In genomic region chr7:127976056-127976455, GRCh38 we compare ENCODE assay signal across 13 cellular contexts. TPM values are rescaled to one million over a fixed set of nuclear protein-coding genes. Genes with fewer than 3 reads are reported as not detected.
A peak's percentile ranks its signal among the peaks of the same experiment; 100 is the strongest.
DNase-seq lines count a peak whose midpoint lies in the region; ATAC-seq lines count a peak whose summit lies in the region.
"Had no signal": no experiment of that assay in that cellular context is flagged by ENCODE, and none has a peak within 500 bp of the region (broad histone marks: within the 10 kb centered on the region; RNA-seq: fewer than 3 reads in every experiment).

No MANE protein-coding gene starts in this region.

- peaks cover 13 to 45% (median 23%) of the 10 kb centered on the region in 11 donors for H3K9me3 Mint-ChIP-seq in naive thymus-derived CD4-positive, alpha-beta T cell

- H3K4me3 ChIP-seq in naive thymus-derived CD4-positive, alpha-beta T cell (ENCODE audit: low read length), result no peak overlapping the region

- H3K36me3 ChIP-seq in naive thymus-derived CD4-positive, alpha-beta T cell (ENCODE audit: control insufficient read depth in 2 of 3, insufficient read depth in 3 of 3, low read length in 3 of 3), result peaks cover 0 to 9% (median 0%) of the 10 kb centered on the region in 3 experiments

- no peak overlapping the region for H3K27ac ChIP-seq in naive thymus-derived CD4-positive, alpha-beta T cell (ENCODE audit: low read depth, low read length)

- H3K4me3 Mint-ChIP-seq in naive thymus-derived CD4-positive, alpha-beta T cell, result no peak overlapping the region
- H3K4me3 Mint-ChIP-seq: CD4-positive, alpha-beta T cell had no signal

- intact Hi-C loops in naive thymus-derived CD4-positive, alpha-beta T cell (cut with micrococcal nuclease), result no loop called here

- H3K27ac Mint-ChIP-seq in naive thymus-derived CD4-positive, alpha-beta T cell, result no peak overlapping the region
- H3K27ac Mint-ChIP-seq: activated T-helper 2 cell treated with anti-CD3 and anti-CD28 coated beads, Interferon-gamma antibody, Interleukin-2, Interleukin-4, amounts not matched to agents 10 μg/mL and 5 μg/mL and 100 μg/mL, durations not matched to agents 14 hours and 24 hours and 36 hours; CD4-positive, alpha-beta T cell had no signal

- peaks cover 0 to 19% (median 14%) of the 10 kb centered on the region in 7 donors for H3K4me1 Mint-ChIP-seq in naive thymus-derived CD4-positive, alpha-beta T cell

- no peak for ATAC-seq in GM19351 (IDR thresholded peaks at IDR 0.05; ENCODE audit: unreplicated experiment)
- ATAC-seq in GM19324 (IDR thresholded peaks at IDR 0.05; ENCODE audit: low FRiP score, unreplicated experiment), result no peak
- no peak for ATAC-seq in naive thymus-derived CD4-positive, alpha-beta T cell
- ATAC-seq in GM21717 (IDR thresholded peaks at IDR 0.05; ENCODE audit: unreplicated experiment), result no peak
- ATAC-seq: SK-N-SH treated with all-trans-retinoic acid at 6 μM for 48 hours had no signal

- H3K4me1 ChIP-seq in naive thymus-derived CD4-positive, alpha-beta T cell (ENCODE audit: control insufficient read depth in 2 of 2, insufficient read depth in 2 of 2, low read length in 2 of 2), result no peaks in the 10 kb centered on the region

- H3K27me3 ChIP-seq in naive thymus-derived CD4-positive, alpha-beta T cell (ENCODE audit: control insufficient read depth in 2 of 2, insufficient read depth in 2 of 2, low read length in 2 of 2), result no peaks in the 10 kb centered on the region

- no peaks in the 10 kb centered on the region for H3K27me3 Mint-ChIP-seq in naive thymus-derived CD4-positive, alpha-beta T cell
- H3K27me3 Mint-ChIP-seq: CD4-positive, alpha-beta T cell had no signal

- DNase-seq in G401 (ENCODE audit: low spot score) (peak; percentile 70), NCI-H2171 treated with DMSO at 0.1 percent for 48 hours (lab: John Stamatoyannopoulos, UW) (peak; percentile 60), dermis blood vessel endothelial cell (peak; percentile 14), myocyte (ENCODE audit: low read depth) (peak; percentile 37)
- DNase-seq in naive thymus-derived CD4-positive, alpha-beta T cell, result no peak
- DNase-seq: CD4-positive, alpha-beta T cell; kidney; NCI-H774 had no signal

- POLR2A ChIA-PET in naive thymus-derived CD4-positive, alpha-beta T cell (lab: Charles Lee), result no interaction called here

- H3K36me3 Mint-ChIP-seq in naive thymus-derived CD4-positive, alpha-beta T cell, result peaks cover 33 to 72% (median 68%) of the 10 kb centered on the region in 5 donors

- CTCF ChIA-PET in naive thymus-derived CD4-positive, alpha-beta T cell (lab: Charles Lee), result no interaction called here

- peaks cover 0 to 21% (median 4%) of the 10 kb centered on the region in 3 experiments for H3K9me3 ChIP-seq in naive thymus-derived CD4-positive, alpha-beta T cell (ENCODE audit: control insufficient read depth in 2 of 3, low read length in 3 of 3)

- in situ Hi-C loops in G401 (cut with HindIII; ENCODE audit: low sequenced_read_pairs), result no loop called here

RNA-seq across cellular contexts. Expression of gene LRRC4, which starts 55.2 kb away (rescaled TPM):
- 0.10 and 0.12 TPM in 2 replicates for total RNA-seq in G401 (2014; rRNA removed; shearing (Covaris generic))
- total RNA-seq in dermis blood vessel endothelial cell (1.0 and 1.2 TPM in 2 replicates), myocyte (1.3 and 1.7 TPM in 2 replicates)
- 1.9 TPM for polyA plus RNA-seq in myocyte (2012)
- total RNA-seq in naive thymus-derived CD4-positive, alpha-beta T cell, result 1 to 10 TPM in 1 of 5 experiments, under 1 TPM in 3, not detected in 1; 0.57 to 5.7 (median 0.88) TPM
- polyA plus RNA-seq in naive thymus-derived CD4-positive, alpha-beta T cell, result under 1 TPM in 1 of 2 donors, not detected in 1; 0.14 TPM

Comparison
In these comparisons a context has a peak if more than half of its experiments do, and no peak if none do; other contexts are left out.
1. DNase-seq: peak in G401 (single experiment), NCI-H2171 treated with DMSO at 0.1 percent for 48 hours (single experiment), dermis blood vessel endothelial cell (single experiment) and myocyte (single experiment); none in naive thymus-derived CD4-positive, alpha-beta T cell (0 of 9).